ENCODE assay signal across 9 cellular contexts in the genomic region with DNA sequence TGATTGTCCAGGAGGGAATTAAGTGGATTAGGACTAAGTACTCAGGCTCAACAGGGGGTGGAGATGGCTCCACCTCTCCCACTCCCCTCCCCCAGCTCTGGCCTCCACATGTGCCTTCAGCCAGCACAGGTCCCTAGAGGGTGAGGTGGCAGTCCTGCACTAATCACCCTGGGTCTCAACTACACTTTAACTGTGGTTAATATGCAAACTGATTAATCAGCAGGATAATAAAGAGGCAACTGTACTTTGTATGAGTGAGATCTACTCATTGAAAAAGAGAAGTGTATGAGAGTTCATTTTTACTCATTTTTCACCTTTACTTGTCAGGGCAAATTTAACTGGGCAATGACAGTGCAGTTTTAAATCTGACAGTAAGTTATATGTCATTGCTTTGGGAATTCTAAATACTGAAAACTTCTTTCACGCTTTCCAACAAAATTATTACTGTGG.
A peak's percentile ranks its signal among the peaks of the same experiment; 100 is the strongest.
DNase-seq lines count a peak whose midpoint lies in the region; ATAC-seq lines count a peak whose summit lies in the region.
"Had no signal": no experiment of that assay in that cellular context is flagged by ENCODE, and none has a peak within 500 bp of the region (broad histone marks: within the 10 kb centered on the region; RNA-seq: fewer than 3 reads in every experiment).

No MANE protein-coding gene starts in this region.

- in situ Hi-C loops in ACHN (cut with HindIII; ENCODE audit: low pct_ligation_motif_present, low pct_unique_long_range_greater_than_20kb, low sequenced_read_pairs) = no loop called here

- H3K4me3 ChIP-seq in Karpas-422 (ENCODE audit: low read length) = peak overlapping the region; percentile 39; the same call in 1 of the 2 replicates
- no peak overlapping the region for H3K4me3 ChIP-seq in effector memory CD4-positive, alpha-beta T cell (ENCODE audit: insufficient read depth, low read depth, low read length, poor library complexity, severe bottlenecking)

- peaks cover 70% of the 10 kb centered on the region for H3K4me1 ChIP-seq in Karpas-422 (ENCODE audit: low read length)
- no peaks in the 10 kb centered on the region for H3K4me1 ChIP-seq in effector memory CD4-positive, alpha-beta T cell (ENCODE audit: control insufficient read depth, insufficient read depth, low read length, poor library complexity, severe bottlenecking)

- H3K79me2 ChIP-seq in Karpas-422 (ENCODE audit: low read length) = no peaks in the 10 kb centered on the region

- DNase-seq in ACHN (peak; percentile 19), Karpas-422 (peak; percentile 93), iPS-NIHi11 (ENCODE audit: low spot score) (peak; percentile 56), Ammon's horn (ENCODE audit: low spot score) (no peak)
- DNase-seq in activated CD4-positive, CD25-positive, alpha-beta regulatory T cell (lab: John Stamatoyannopoulos, UW) = no peak
- no peak for DNase-seq in effector memory CD4-positive, alpha-beta T cell
- DNase-seq in activated CD4-positive, alpha-beta T cell treated with anti-CD3 and anti-CD28 coated beads, Interleukin-2, amount 50 U/mL, for 4 hours = no peak
- DNase-seq: NCI-H1694 treated with DMSO at 0.1 percent for 48 hours had no signal

- H3K9me3 ChIP-seq in Karpas-422 (ENCODE audit: low read length) = no peaks in the 10 kb centered on the region
- H3K9me3 ChIP-seq in effector memory CD4-positive, alpha-beta T cell (ENCODE audit: control insufficient read depth, low read length) = no peaks in the 10 kb centered on the region

- H3K4me2 ChIP-seq in Karpas-422 (ENCODE audit: low read depth, low read length, poor library complexity, severe bottlenecking) = peak overlapping the region; percentile 82

- no peaks in the 10 kb centered on the region for H3K36me3 ChIP-seq in Karpas-422 (ENCODE audit: insufficient read depth, low read length)
- no peaks in the 10 kb centered on the region for H3K36me3 ChIP-seq in effector memory CD4-positive, alpha-beta T cell (ENCODE audit: control insufficient read depth, insufficient read depth, low read length)

- peak overlapping the region; percentile 93 for H3K27ac ChIP-seq in Karpas-422 (ENCODE audit: low read length)
- no peak overlapping the region for H3K27ac ChIP-seq in effector memory CD4-positive, alpha-beta T cell (ENCODE audit: insufficient read depth, low read length, poor library complexity, severe bottlenecking)

- ATAC-seq in GM21737 (IDR thresholded peaks at IDR 0.05; ENCODE audit: unreplicated experiment) = peak; percentile 59

- no peaks in the 10 kb centered on the region for H3K27me3 ChIP-seq in Karpas-422 (ENCODE audit: low read length)
- no peaks in the 10 kb centered on the region for H3K27me3 ChIP-seq in effector memory CD4-positive, alpha-beta T cell (replicated peaks; ENCODE audit: control insufficient read depth, insufficient read depth, low read length, poor library complexity, severe bottlenecking)

- peak overlapping the region; percentile 46 for H3K9ac ChIP-seq in Karpas-422 (ENCODE audit: low read length)

- no peak overlapping the region for H2AFZ ChIP-seq in Karpas-422 (ENCODE audit: low read length)

- no peaks in the 10 kb centered on the region for H4K20me1 ChIP-seq in Karpas-422 (ENCODE audit: insufficient read depth, low read depth, low read length)

- no peaks in the 10 kb centered on the region for H3K9me2 ChIP-seq in Karpas-422 (replicated peaks; ENCODE audit: insufficient read depth, low read length)

Comparison
In these comparisons a context has a peak if more than half of its experiments do, and no peak if none do; other contexts are left out.
1. DNase-seq: peak in ACHN (single experiment), Karpas-422 (single experiment) and iPS-NIHi11 (single experiment); none in activated CD4-positive, CD25-positive, alpha-beta regulatory T cell (0 of 4), effector memory CD4-positive, alpha-beta T cell (0 of 3), activated CD4-positive, alpha-beta T cell treated with anti-CD3 and anti-CD28 coated beads, Interleukin-2, amount 50 U/mL, for 4 hours (0 of 2) and Ammon's horn (single experiment).